ENCODE assay signal across 8 cellular contexts in the genomic region with DNA sequence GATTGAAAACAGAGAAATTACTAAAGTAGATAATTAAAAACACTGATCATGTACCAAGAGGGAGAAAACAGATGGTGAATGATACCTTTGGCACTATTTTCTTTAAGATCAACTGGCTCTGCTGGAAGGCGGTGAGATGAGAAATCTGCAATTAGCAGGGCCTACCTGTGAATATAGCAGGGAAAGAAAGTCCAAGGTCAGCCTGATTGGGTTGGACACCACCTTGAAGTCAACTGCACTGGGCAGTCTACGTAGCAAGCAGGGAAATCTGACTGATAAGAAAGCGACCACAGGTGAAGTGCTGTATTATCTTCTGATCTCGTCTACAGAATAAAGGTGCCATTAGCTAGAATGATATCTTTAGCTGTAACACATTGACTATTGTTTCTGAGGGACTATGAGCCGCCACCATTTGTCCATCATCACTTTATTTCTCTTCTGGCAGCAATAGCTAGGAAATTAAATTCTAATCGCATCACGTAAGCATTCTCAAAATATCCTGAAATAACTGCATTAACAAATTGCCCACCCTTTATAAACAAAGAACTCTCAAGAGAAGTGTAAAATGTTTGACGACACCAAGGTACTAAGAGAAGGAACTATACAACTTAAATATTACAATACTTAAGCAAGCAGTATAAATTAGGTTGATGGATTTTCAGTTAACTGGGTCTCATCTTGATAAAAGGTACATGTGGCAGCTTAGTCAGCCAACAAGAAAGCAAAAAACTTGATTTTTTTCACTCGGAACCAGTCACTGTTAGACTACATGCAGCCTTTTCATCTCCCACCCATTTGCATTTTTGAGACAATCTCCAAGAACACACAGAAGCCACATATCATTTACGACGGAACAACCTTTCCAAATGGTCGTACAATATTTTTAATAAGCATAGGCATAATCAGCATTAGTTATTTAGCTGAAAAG. TPM values are rescaled to one million over a fixed set of nuclear protein-coding genes. Genes with fewer than 3 reads are reported as not detected.
DNase-seq lines count a peak whose midpoint lies in the region; ATAC-seq lines count a peak whose summit lies in the region.

No MANE protein-coding gene starts in this region.

- H4K20me1 ChIP-seq in BLaER1 (peaks cover 12% of the 10 kb centered on the region; the same call in 1 of the 2 replicates), Karpas-422 (ENCODE audit: insufficient read depth, low read depth, low read length) (no peaks in the 10 kb centered on the region)

- H3K27ac ChIP-seq in BLaER1 (peak overlapping the region; percentile 81; the same call in 1 of the 2 replicates), Karpas-422 (ENCODE audit: low read length) (no peak overlapping the region)

- H3K4me1 Mint-ChIP-seq in dendritic cell treated with granulocyte-macrophage colony-stimulating factor and Interleukin-4, amounts not matched to agents 40 ng/mL and 50 ng/mL, for 4 days (ENCODE audit: low read depth), result peaks cover 12% of the 10 kb centered on the region
- H3K4me1 Mint-ChIP-seq in natural killer cell treated with Interleukin-12 subunit alpha and Interleukin-12 subunit beta and Interleukin-15 and Interleukin-18, amount 100 ng/mL, for 72 hours (ENCODE audit: low read depth in 2 of 2), result peaks cover 17 to 26% of the 10 kb centered on the region in 2 donors

- no peaks in the 10 kb centered on the region for H3K9me2 ChIP-seq in Karpas-422 (replicated peaks; ENCODE audit: insufficient read depth, low read length)

- no peaks in the 10 kb centered on the region for H3K27me3 ChIP-seq in BLaER1
- no peaks in the 10 kb centered on the region for H3K27me3 ChIP-seq in Karpas-422 (ENCODE audit: low read length)

- H3K27ac Mint-ChIP-seq in dendritic cell treated with granulocyte-macrophage colony-stimulating factor and Interleukin-4, amounts not matched to agents 40 ng/mL and 50 ng/mL, for 4 days, result no peak overlapping the region
- peak overlapping the region; percentile 18 to 78 for H3K27ac Mint-ChIP-seq in natural killer cell treated with Interleukin-12 subunit alpha and Interleukin-12 subunit beta and Interleukin-15 and Interleukin-18, amount 100 ng/mL, for 72 hours

- H3K9ac ChIP-seq in BLaER1 (peak overlapping the region; percentile 83), Karpas-422 (ENCODE audit: low read length) (peak overlapping the region; percentile 77; the same call in 1 of the 2 replicates)

- DNase-seq in Karpas-422, result no peak
- DNase-seq in natural killer cell treated with Interleukin-12 subunit alpha and Interleukin-12 subunit beta and Interleukin-15 and Interleukin-18, amount 100 ng/mL, for 72 hours (ENCODE audit: low spot score), result no peak
- no peak for DNase-seq in DMS 273 treated with DMSO at 0.1 percent for 48 hours (lab: John Stamatoyannopoulos, UW)
- DNase-seq in posterior vena cava (ENCODE audit: low spot score), result no peak
- no peak for DNase-seq in retina
- DNase-seq in DMS114 treated with DMSO at 0.1 percent for 48 hours (lab: John Stamatoyannopoulos, UW; ENCODE audit: unreplicated experiment), result no peak

- peak overlapping the region; percentile 97 for H3K4me3 Mint-ChIP-seq in dendritic cell treated with granulocyte-macrophage colony-stimulating factor and Interleukin-4, amounts not matched to agents 40 ng/mL and 50 ng/mL, for 4 days
- H3K4me3 Mint-ChIP-seq in natural killer cell treated with Interleukin-12 subunit alpha and Interleukin-12 subunit beta and Interleukin-15 and Interleukin-18, amount 100 ng/mL, for 72 hours, result peak overlapping the region; percentile 88

- no peaks in the 10 kb centered on the region for H3K79me2 ChIP-seq in Karpas-422 (ENCODE audit: low read length)

- peaks cover 10% of the 10 kb centered on the region for H3K36me3 Mint-ChIP-seq in dendritic cell treated with granulocyte-macrophage colony-stimulating factor and Interleukin-4, amounts not matched to agents 40 ng/mL and 50 ng/mL, for 4 days (ENCODE audit: low read depth)
- no peaks in the 10 kb centered on the region for H3K36me3 Mint-ChIP-seq in natural killer cell treated with Interleukin-12 subunit alpha and Interleukin-12 subunit beta and Interleukin-15 and Interleukin-18, amount 100 ng/mL, for 72 hours

- peaks cover 30% of the 10 kb centered on the region for H3K27me3 Mint-ChIP-seq in dendritic cell treated with granulocyte-macrophage colony-stimulating factor and Interleukin-4, amounts not matched to agents 40 ng/mL and 50 ng/mL, for 4 days
- H3K27me3 Mint-ChIP-seq in natural killer cell treated with Interleukin-12 subunit alpha and Interleukin-12 subunit beta and Interleukin-15 and Interleukin-18, amount 100 ng/mL, for 72 hours, result peaks cover 7 to 12% of the 10 kb centered on the region in 2 donors

- peak overlapping the region; percentile 82 for H3K4me3 ChIP-seq in BLaER1
- H3K4me3 ChIP-seq in Karpas-422 (ENCODE audit: low read length), result peak overlapping the region; percentile 84

- intact Hi-C loops in dendritic cell treated with granulocyte-macrophage colony-stimulating factor and Interleukin-4, amounts not matched to agents 40 ng/mL and 50 ng/mL, for 4 days (cut with micrococcal nuclease), result no loop called here
- intact Hi-C loops in posterior vena cava (cut with DNase I), result no loop called here

- ATAC-seq in natural killer cell treated with Interleukin-12 subunit alpha and Interleukin-12 subunit beta and Interleukin-15 and Interleukin-18, amount 100 ng/mL, for 72 hours, result no peak

- no peaks in the 10 kb centered on the region for H3K9me3 ChIP-seq in BLaER1
- no peaks in the 10 kb centered on the region for H3K9me3 ChIP-seq in Karpas-422 (ENCODE audit: low read length)

- H3K4me1 ChIP-seq in BLaER1 (peaks cover 21% of the 10 kb centered on the region), Karpas-422 (ENCODE audit: low read length) (peaks cover 10% of the 10 kb centered on the region)

- H3K9me3 Mint-ChIP-seq in dendritic cell treated with granulocyte-macrophage colony-stimulating factor and Interleukin-4, amounts not matched to agents 40 ng/mL and 50 ng/mL, for 4 days, result no peaks in the 10 kb centered on the region
- no peaks in the 10 kb centered on the region for H3K9me3 Mint-ChIP-seq in natural killer cell treated with Interleukin-12 subunit alpha and Interleukin-12 subunit beta and Interleukin-15 and Interleukin-18, amount 100 ng/mL, for 72 hours

- H2AFZ ChIP-seq in Karpas-422 (ENCODE audit: low read length), result no peak overlapping the region

- H3K4me2 ChIP-seq in BLaER1 (peak overlapping the region; percentile 80), Karpas-422 (ENCODE audit: low read depth, low read length, poor library complexity, severe bottlenecking) (peak overlapping the region; percentile 95)

- H3K36me3 ChIP-seq in BLaER1 (0 out of 2 replicates have a peak, but pooled peaks cover 5% of the 10 kb centered on the region), Karpas-422 (ENCODE audit: insufficient read depth, low read length) (no peaks in the 10 kb centered on the region)

RNA-seq across cellular contexts. Expression of a gene that starts 1.3 kb away (rescaled TPM):
- 3.0 and 6.3 TPM in 2 replicates for total RNA-seq in Karpas-422 (2014; rRNA removed; shearing (Covaris generic); ENCODE audit: low replicate concordance)
- total RNA-seq in natural killer cell treated with Interleukin-12 subunit alpha and Interleukin-12 subunit beta and Interleukin-15 and Interleukin-18, amount 100 ng/mL, for 72 hours, result 10 to 100 TPM; 14.9 to 22.7 TPM
- 10 to 100 TPM; 13.7 to 22.6 TPM for total RNA-seq in posterior vena cava
